In the genomic region with DNA sequence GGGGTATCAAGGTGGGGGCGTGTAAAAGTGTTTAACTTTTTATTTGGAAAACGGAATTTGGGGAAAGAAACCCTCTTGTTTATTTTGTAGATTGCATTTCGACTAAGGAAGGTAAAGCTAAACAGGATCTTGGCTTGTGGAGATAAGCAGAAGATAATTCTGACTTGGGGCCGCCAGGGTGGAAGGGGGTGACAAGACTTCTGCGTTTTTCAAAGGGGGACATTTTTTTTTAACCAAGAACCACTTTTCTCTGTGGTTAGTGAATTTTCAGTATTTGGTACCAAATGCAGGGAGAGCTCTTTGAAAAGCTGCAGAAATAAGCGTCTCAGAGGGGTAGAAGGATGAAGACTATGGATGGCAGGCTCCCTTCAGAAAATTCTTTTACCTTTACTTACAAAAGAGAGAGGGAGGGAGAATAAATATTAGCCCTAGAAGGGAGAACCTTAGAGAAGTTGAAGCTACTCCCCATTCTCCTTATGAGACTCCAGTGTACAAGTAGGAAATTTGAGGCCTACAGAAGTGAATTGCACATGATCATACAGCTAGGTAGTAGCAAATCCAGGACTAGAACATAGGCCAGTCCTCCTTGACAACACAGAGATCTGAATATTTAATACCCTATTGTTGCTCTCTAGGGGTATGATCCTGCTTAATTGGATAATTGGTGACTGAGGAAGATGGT, we compare ENCODE assay signal across 1 cellular context.
TF ChIP-seq lines count a peak whose summit lies in the region.

No MANE protein-coding gene starts in this region.

TF ChIP-seq in HCT116, 20 proteins besides CTCF, POLR2A, EP300 and RAD21 (continued from another document):
- TF ChIP-seq SIN3A (IDR thresholded peaks at IDR 0.05; ENCODE audit: low read depth) (no peak), CBX3 (IDR thresholded peaks at IDR 0.05; ENCODE audit: low read depth) (no peak), EZH2phosphoT487 (IDR thresholded peaks at IDR 0.05; ENCODE audit: borderline replicate concordance) (no peak), JUND (IDR thresholded peaks at IDR 0.05) (no peak), SRF (IDR thresholded peaks at IDR 0.05; ENCODE audit: low read depth) (no peak), ZBTB33 (IDR thresholded peaks at IDR 0.05; ENCODE audit: extremely low read depth, insufficient replicate concordance, low read length) (no peak), SP1 (IDR thresholded peaks at IDR 0.05; ENCODE audit: low read depth) (no peak), ZNF274 (IDR thresholded peaks at IDR 0.05; ENCODE audit: low read depth, low read length) (no peak), FOSL1 (IDR thresholded peaks at IDR 0.05; ENCODE audit: low read depth) (no peak), CEBPB (IDR thresholded peaks at IDR 0.05; ENCODE audit: low read depth) (no peak), ELF1 (IDR thresholded peaks at IDR 0.05; ENCODE audit: borderline replicate concordance, low read depth) (no peak), EGR1 (IDR thresholded peaks at IDR 0.05; ENCODE audit: low read depth) (no peak)
